ENCODE assay signal across 34 cellular contexts in genomic region chr2:41959760-41960159, GRCh38.
A peak's percentile ranks its signal among the peaks of the same experiment; 100 is the strongest.
DNase-seq lines count a peak whose midpoint lies in the region; ATAC-seq, FAIRE-seq and TF ChIP-seq lines count a peak whose summit lies in the region.
"Had no signal": no experiment of that assay in that cellular context is flagged by ENCODE, and none has a peak within 500 bp of the region (broad histone marks: within the 10 kb centered on the region; RNA-seq: fewer than 3 reads in every experiment).

No MANE protein-coding gene starts in this region.

- RAD21 ChIA-PET in HCT116 (lab: Charles Lee; ENCODE audit: low non-redundant PET in 1 of 2, low total read pairs in 2 of 2, uncharacterized antibody in 2 of 2, unreplicated experiment in 2 of 2) = no interaction called here

- H3K36me3 Mint-ChIP-seq in GM23338 (ENCODE audit: low read depth) (no peaks in the 10 kb centered on the region), nephron (ENCODE audit: low read depth) (no peaks in the 10 kb centered on the region)
- H3K36me3 Mint-ChIP-seq: CD14-positive monocyte; CD4-positive, alpha-beta memory T cell; CD4-positive, CD25-positive, alpha-beta regulatory T cell; CD8-positive, alpha-beta memory T cell; CD8-positive, alpha-beta T cell had no signal

- no peak for TF ChIP-seq POLR2A in HCT116 (IDR thresholded peaks at IDR 0.05; ENCODE audit: borderline replicate concordance, extremely low read depth, insufficient read depth, insufficient read length)

- intact Hi-C loops in HCT116 (cut with micrococcal nuclease) = no loop called here

- no peak overlapping the region for H3K27ac ChIP-seq in GM23338 (ENCODE audit: low read depth)
- no peak overlapping the region for H3K27ac ChIP-seq in HCT116 (ENCODE audit: low read depth, low read length)
- H3K27ac ChIP-seq: 22Rv1; BLaER1; BLaER1 treated with 17β-estradiol and CSF1 and Interleukin-3, amounts not matched to agents 10 nM and 100 nM; C4-2B had no signal

- H3K79me2 ChIP-seq in GM23338 (replicated peaks; ENCODE audit: insufficient read depth) (no peaks in the 10 kb centered on the region), HCT116 (ENCODE audit: insufficient read depth, low read length) (no peaks in the 10 kb centered on the region)

- H3K9me3 Mint-ChIP-seq in GM23338 (no peaks in the 10 kb centered on the region), nephron (no peaks in the 10 kb centered on the region)
- H3K9me3 Mint-ChIP-seq: CD4-positive, alpha-beta T cell; CD4-positive, CD25-positive, alpha-beta regulatory T cell; CD8-positive, alpha-beta memory T cell; CD8-positive, alpha-beta T cell had no signal

- H3K27me3 Mint-ChIP-seq in GM23338 (ENCODE audit: insufficient read depth, low read depth, poor library complexity) (peaks cover 4% of the 10 kb centered on the region), nephron (ENCODE audit: low read depth) (no peaks in the 10 kb centered on the region)

- H3K4me1 Mint-ChIP-seq in GM23338 = peaks cover 34% of the 10 kb centered on the region
- H3K4me1 Mint-ChIP-seq in nephron = peaks cover 82% of the 10 kb centered on the region
- H3K4me1 Mint-ChIP-seq: CD4-positive, alpha-beta memory T cell; CD4-positive, CD25-positive, alpha-beta regulatory T cell; CD8-positive, alpha-beta memory T cell had no signal

- H3K4me3 Mint-ChIP-seq in GM23338 = no peak overlapping the region
- no peak overlapping the region for H3K4me3 Mint-ChIP-seq in nephron
- H3K4me3 Mint-ChIP-seq: B cell; CD4-positive, alpha-beta T cell; CD4-positive, CD25-positive, alpha-beta regulatory T cell; CD8-positive, alpha-beta memory T cell; CD8-positive, alpha-beta T cell had no signal

- no TSS peak for BruUV-seq in HCT116 (replicated peaks; lab: Mats Ljungman, UMichigan)

- no peak overlapping the region for H3K9ac ChIP-seq in HCT116 (ENCODE audit: low read length)
- H3K9ac ChIP-seq: BLaER1; BLaER1 treated with 17β-estradiol and CSF1 and Interleukin-3, amounts not matched to agents 10 nM and 100 nM had no signal

- peak overlapping the region; percentile 45; the same call in 1 of the 2 replicates for H2AFZ ChIP-seq in GM23338
- H2AFZ ChIP-seq in HCT116 (ENCODE audit: low read depth, low read length, poor library complexity, severe bottlenecking) = no peak overlapping the region

- H3K4me3 ChIP-seq in GM23338 = no peak overlapping the region
- no peak overlapping the region for H3K4me3 ChIP-seq in HCT116 (replicated peaks in 1 of 2; ENCODE audit: low read depth in 1 of 2, low read length in 2 of 2)
- H3K4me3 ChIP-seq: A549; BLaER1; BLaER1 treated with 17β-estradiol and CSF1 and Interleukin-3, amounts not matched to agents 10 nM and 100 nM had no signal

- ATAC-seq in GM23338 (no peak), HCT116 (no peak), HG03139 (IDR thresholded peaks at IDR 0.05; ENCODE audit: unreplicated experiment) (no peak)
- ATAC-seq: A549; CD8-positive, alpha-beta T cell had no signal

- no peaks in the 10 kb centered on the region for H3K9me3 ChIP-seq in HCT116 (ENCODE audit: control insufficient read depth in 1 of 2, insufficient read depth in 1 of 2, low read depth in 1 of 2, low read length in 2 of 2)
- H3K9me3 ChIP-seq: A549; BE2C; BLaER1; BLaER1 treated with 17β-estradiol and CSF1 and Interleukin-3, amounts not matched to agents 10 nM and 100 nM; Caco-2 had no signal

- FAIRE-seq in D721Med (lab: Jason Lieb, UNC) = no peak
- FAIRE-seq: A204.1, A549 had no signal

- no peaks in the 10 kb centered on the region for H3F3A ChIP-seq in GM23338 (replicated peaks; ENCODE audit: low read depth)

- TF ChIP-seq RAD21 in HCT116 (IDR thresholded peaks at IDR 0.05; ENCODE audit: low read depth) = no peak

- H3K27ac Mint-ChIP-seq in GM23338 = no peak overlapping the region
- H3K27ac Mint-ChIP-seq in nephron = peak overlapping the region; percentile 26 to 98 (median 86)
- H3K27ac Mint-ChIP-seq: B cell; CD4-positive, alpha-beta memory T cell; CD4-positive, alpha-beta T cell; CD4-positive, CD25-positive, alpha-beta regulatory T cell; CD8-positive, alpha-beta T cell had no signal

- CTCF ChIA-PET in HCT116 (lab: Charles Lee) = no interaction called here

- H4K20me1 ChIP-seq in GM23338 (replicated peaks; ENCODE audit: insufficient read depth) (no peaks in the 10 kb centered on the region), HCT116 (ENCODE audit: insufficient read depth) (no peaks in the 10 kb centered on the region)
- H4K20me1 ChIP-seq: BLaER1; BLaER1 treated with 17β-estradiol and CSF1 and Interleukin-3, amounts not matched to agents 10 nM and 100 nM had no signal

- POLR2A ChIA-PET in HCT116 (lab: Charles Lee) = no interaction called here

- H3K4me1 ChIP-seq in GM23338 (ENCODE audit: insufficient read depth) (peaks cover 26% of the 10 kb centered on the region), HCT116 (ENCODE audit: control insufficient read depth in 1 of 2, insufficient read depth in 2 of 2, low read length in 2 of 2) (no peaks in the 10 kb centered on the region)

- TF ChIP-seq CTCF in GM23338 (conservative IDR thresholded peaks at IDR 0.05; ENCODE audit: low read depth in 2 of 2) (no peak), HCT116 (IDR thresholded peaks at IDR 0.05 in 2 of 3, conservative IDR thresholded peaks at IDR 0.05 in 1 of 3; ENCODE audit: borderline replicate concordance in 1 of 3, insufficient read depth in 1 of 3, low read depth in 2 of 3, low read length in 2 of 3) (no peak), nephron (IDR thresholded peaks at IDR 0.05; ENCODE audit: unreplicated experiment in 3 of 3) (no peak), D721Med (IDR thresholded peaks at IDR 0.05; ENCODE audit: insufficient read depth, missing control alignments) (no peak)

- no peak for DNase-seq in GM23338 (ENCODE audit: low spot score)
- no peak for DNase-seq in HCT116 (ENCODE audit: low read depth, low spot score)
- DNase-seq in D721Med (ENCODE audit: insufficient read length, low spot score) = no peak
- no peak for DNase-seq in MV-4-11 (lab: John Stamatoyannopoulos, UW)
- DNase-seq: 8988T; ACHN; AML-193; BE2C; C1 segment of cervical spinal cord; Caco-2; Calu3; CD4-positive, alpha-beta memory T cell; CD4-positive, alpha-beta T cell; CD4-positive, CD25-positive, alpha-beta regulatory T cell; CD8-positive, alpha-beta memory T cell; CD8-positive, alpha-beta T cell; COR-L47; DMS 273 treated with DMSO at 0.1 percent for 48 hours; DMS153; DMS53; DMS79; DMS79 treated with DMSO at 0.1 percent for 48 hours; DND-41; EL had no signal

- no peaks in the 10 kb centered on the region for H3K9me2 ChIP-seq in GM23338 (ENCODE audit: insufficient read depth)
- no peaks in the 10 kb centered on the region for H3K9me2 ChIP-seq in HCT116 (ENCODE audit: insufficient read depth)

- H3K4me2 ChIP-seq in GM23338 (no peak overlapping the region), HCT116 (ENCODE audit: low read length) (no peak overlapping the region)
- H3K4me2 ChIP-seq: A549; BLaER1; BLaER1 treated with 17β-estradiol and CSF1 and Interleukin-3, amounts not matched to agents 10 nM and 100 nM had no signal

- H3K36me3 ChIP-seq in GM23338 (ENCODE audit: insufficient read depth) (no peaks in the 10 kb centered on the region), HCT116 (ENCODE audit: control insufficient read depth in 1 of 2, insufficient read depth in 2 of 2, low read length in 2 of 2) (no peaks in the 10 kb centered on the region)
- H3K36me3 ChIP-seq: BLaER1; BLaER1 treated with 17β-estradiol and CSF1 and Interleukin-3, amounts not matched to agents 10 nM and 100 nM had no signal

- H3K27me3 ChIP-seq in GM23338 (ENCODE audit: insufficient read depth) (no peaks in the 10 kb centered on the region), HCT116 (ENCODE audit: insufficient read depth, low read length) (peaks cover 71% of the 10 kb centered on the region)
- H3K27me3 ChIP-seq: BE2C; BLaER1; BLaER1 treated with 17β-estradiol and CSF1 and Interleukin-3, amounts not matched to agents 10 nM and 100 nM had no signal

TF ChIP-seq in GM23338, 12 proteins besides CTCF, POLR2A, EP300 and RAD21 (continues in another document):
- TF ChIP-seq STAT1 (IDR thresholded peaks at IDR 0.05; ENCODE audit: unreplicated experiment) (no peak), POLR2AphosphoS5 (IDR thresholded peaks at IDR 0.05; ENCODE audit: low read depth) (no peak), JUNB (IDR thresholded peaks at IDR 0.05; ENCODE audit: unreplicated experiment) (no peak), EZH2 (IDR thresholded peaks at IDR 0.05; ENCODE audit: low read depth, unreplicated experiment) (no peak), ZNF114 (CRISPR knock-in tag; IDR thresholded peaks at IDR 0.05) (no peak)

TF ChIP-seq in HCT116, 20 proteins besides CTCF, POLR2A, EP300 and RAD21:
- TF ChIP-seq EZH2 (IDR thresholded peaks at IDR 0.05) (peak; percentile 96; the same call in 1 of the 2 replicates), EZH2phosphoT487 (IDR thresholded peaks at IDR 0.05; ENCODE audit: borderline replicate concordance) (no peak)
TF ChIP-seq in HCT116: peak in this region for 1.
